ENCODE assay signal across 1 cellular context in genomic region chr18:8177330-8178016, GRCh38.
TF ChIP-seq lines count a peak whose summit lies in the region.

No MANE protein-coding gene starts in this region.

TF ChIP-seq in HepG2, 621 proteins besides CTCF, POLR2A, EP300 and RAD21 (continued from another document and continues in another):
- TF ChIP-seq FOXK1 (CRISPR knock-in tag; IDR thresholded peaks at IDR 0.05; ENCODE audit: borderline replicate concordance, low read depth) (peak; percentile 75; the same call in 1 of the 2 replicates), KDM5B (CRISPR knock-in tag; IDR thresholded peaks at IDR 0.05; ENCODE audit: borderline replicate concordance) (no peak), ZSCAN9 (CRISPR knock-in tag; IDR thresholded peaks at IDR 0.05; ENCODE audit: borderline replicate concordance) (no peak), HNF1A (IDR thresholded peaks at IDR 0.05; ENCODE audit: low read depth) (no peak), HNF1A (CRISPR knock-in tag; IDR thresholded peaks at IDR 0.05; ENCODE audit: borderline replicate concordance) (no peak), KAT7 (CRISPR knock-in tag; IDR thresholded peaks at IDR 0.05; ENCODE audit: borderline replicate concordance) (no peak), GATA4 (IDR thresholded peaks at IDR 0.05; ENCODE audit: borderline replicate concordance, low read depth) (no peak), ZFP1 (CRISPR knock-in tag; IDR thresholded peaks at IDR 0.05) (no peak), MZF1 (CRISPR knock-in tag; IDR thresholded peaks at IDR 0.05; ENCODE audit: borderline replicate concordance) (no peak), ZFP41 (CRISPR knock-in tag; IDR thresholded peaks at IDR 0.05; ENCODE audit: borderline replicate concordance) (no peak), NPAS2 (CRISPR knock-in tag; IDR thresholded peaks at IDR 0.05; ENCODE audit: borderline replicate concordance) (no peak), SCMH1 (CRISPR knock-in tag; IDR thresholded peaks at IDR 0.05; ENCODE audit: borderline replicate concordance) (no peak), ZNF274 (CRISPR knock-in tag; IDR thresholded peaks at IDR 0.05) (no peak), PLRG1 (conservative IDR thresholded peaks at IDR 0.05) (no peak), ZNF431 (CRISPR knock-in tag; IDR thresholded peaks at IDR 0.05; ENCODE audit: borderline replicate concordance, low read depth) (no peak), RORA (CRISPR knock-in tag; IDR thresholded peaks at IDR 0.05) (no peak), RFX3 (CRISPR knock-in tag; IDR thresholded peaks at IDR 0.05) (no peak), ZNF724P (CRISPR knock-in tag; IDR thresholded peaks at IDR 0.05; ENCODE audit: borderline replicate concordance) (no peak), ZNF10 (CRISPR knock-in tag; IDR thresholded peaks at IDR 0.05; ENCODE audit: borderline replicate concordance, low read depth) (no peak), GATAD1 (CRISPR knock-in tag; IDR thresholded peaks at IDR 0.05) (0 out of 2 replicates have a peak, but pooled peaks have one; percentile 25), YEATS2 (CRISPR knock-in tag; IDR thresholded peaks at IDR 0.05; ENCODE audit: borderline replicate concordance) (no peak), MAFF (IDR thresholded peaks at IDR 0.05; ENCODE audit: low read depth, low read length) (no peak), TFE3 (CRISPR knock-in tag; IDR thresholded peaks at IDR 0.05) (no peak), HMG20A (CRISPR knock-in tag; IDR thresholded peaks at IDR 0.05; ENCODE audit: borderline replicate concordance) (peak; percentile 74; the same call in 1 of the 2 replicates), SAP130 (CRISPR knock-in tag; IDR thresholded peaks at IDR 0.05; ENCODE audit: low read depth) (0 out of 2 replicates have a peak, but pooled peaks have one; percentile 25), FOSL2 (CRISPR knock-in tag; IDR thresholded peaks at IDR 0.05) (0 out of 2 replicates have a peak, but pooled peaks have one; percentile 28), NR1H2 (CRISPR knock-in tag; IDR thresholded peaks at IDR 0.05; ENCODE audit: borderline replicate concordance, low read depth) (no peak), ZUFSP (CRISPR knock-in tag; IDR thresholded peaks at IDR 0.05; ENCODE audit: borderline replicate concordance) (no peak), SRF (IDR thresholded peaks at IDR 0.05; ENCODE audit: low read depth, low read length) (no peak), ZNF569 (CRISPR knock-in tag; IDR thresholded peaks at IDR 0.05; ENCODE audit: borderline replicate concordance) (no peak), ESRRA (CRISPR knock-in tag; IDR thresholded peaks at IDR 0.05; ENCODE audit: low read depth) (0 out of 2 replicates have a peak, but pooled peaks have one; percentile 19), ZGPAT (CRISPR knock-in tag; IDR thresholded peaks at IDR 0.05) (peak; percentile 48; the same call in 1 of the 2 replicates), MEF2D (CRISPR knock-in tag; IDR thresholded peaks at IDR 0.05) (peak; percentile 41; the same call in 1 of the 2 replicates), GMEB1 (CRISPR knock-in tag; IDR thresholded peaks at IDR 0.05; ENCODE audit: borderline replicate concordance) (no peak), IRF9 (CRISPR knock-in tag; IDR thresholded peaks at IDR 0.05; ENCODE audit: borderline replicate concordance) (no peak), MAZ (IDR thresholded peaks at IDR 0.05; ENCODE audit: borderline replicate concordance, low read depth, low read length) (no peak), MAZ (CRISPR knock-in tag; IDR thresholded peaks at IDR 0.05; ENCODE audit: low read depth) (no peak), RERE (CRISPR knock-in tag; IDR thresholded peaks at IDR 0.05; ENCODE audit: low read depth) (no peak), TBL1XR1 (IDR thresholded peaks at IDR 0.05; ENCODE audit: borderline replicate concordance, low read length, partially characterized antibody) (peak; percentile 90), ZSCAN30 (CRISPR knock-in tag; IDR thresholded peaks at IDR 0.05) (no peak), REPIN1 (CRISPR knock-in tag; IDR thresholded peaks at IDR 0.05; ENCODE audit: borderline replicate concordance, low read depth) (no peak), ZNF770 (CRISPR knock-in tag; IDR thresholded peaks at IDR 0.05) (no peak), SUZ12 (IDR thresholded peaks at IDR 0.05; ENCODE audit: low read depth, low read length) (no peak), KLF16 (CRISPR knock-in tag; IDR thresholded peaks at IDR 0.05) (no peak), TOE1 (CRISPR knock-in tag; IDR thresholded peaks at IDR 0.05) (no peak), ATM (IDR thresholded peaks at IDR 0.05; ENCODE audit: borderline replicate concordance) (no peak)
